ENCODE assay signal across 8 cellular contexts in the genomic region with DNA sequence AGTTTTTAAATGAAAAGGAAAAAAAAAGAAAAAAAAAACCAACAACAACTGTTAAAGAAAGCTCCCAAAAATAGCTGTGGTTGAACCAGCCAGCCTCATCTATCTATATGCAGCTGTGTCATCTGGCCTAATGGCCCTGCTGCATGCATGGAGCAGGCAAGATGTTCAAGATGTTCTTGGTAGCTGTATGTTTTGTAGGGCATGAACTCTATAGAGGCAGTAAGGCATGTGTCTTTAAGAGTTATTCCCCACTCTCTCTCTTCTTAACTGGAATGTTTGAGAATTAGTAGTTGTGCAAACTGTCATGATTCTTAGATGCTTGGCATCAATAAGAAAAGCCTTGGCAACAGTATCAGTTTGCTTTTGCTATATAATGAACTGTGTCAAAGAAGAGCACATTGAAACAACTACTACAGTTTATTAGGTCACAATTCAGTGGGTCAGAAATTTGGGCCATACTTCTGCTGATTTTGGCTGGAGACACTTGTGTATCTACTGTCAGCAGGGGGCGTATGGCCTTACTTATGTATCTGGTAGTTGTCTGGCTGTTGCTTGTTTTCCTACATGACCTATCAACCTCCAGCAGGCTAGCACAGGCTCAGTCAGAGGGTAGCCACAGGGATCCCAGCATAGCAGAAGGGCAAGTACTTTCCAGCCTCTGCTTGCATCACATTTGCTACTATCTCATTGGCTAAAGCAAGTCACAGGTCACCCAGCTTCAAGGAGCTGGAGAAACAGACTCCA. TPM values are rescaled to one million over a fixed set of nuclear protein-coding genes. Genes with fewer than 3 reads are reported as not detected.
DNase-seq lines count a peak whose midpoint lies in the region; ATAC-seq and TF ChIP-seq lines count a peak whose summit lies in the region.

No MANE protein-coding gene starts in this region.

- H3K36me3 ChIP-seq in SJCRH30 = no peaks in the 10 kb centered on the region
- H3K36me3 ChIP-seq in tibial artery = peaks cover 5 to 10% (median 6%) of the 10 kb centered on the region in 3 donors
- no peaks in the 10 kb centered on the region for H3K36me3 ChIP-seq in left lung

- H3K4me1 ChIP-seq in SJCRH30 (0 out of 2 replicates have a peak, but pooled peaks cover 3% of the 10 kb centered on the region), tibial artery (peaks cover 0 to 30% (median 10%) of the 10 kb centered on the region in 4 donors), left lung (no peaks in the 10 kb centered on the region)

- H3K27ac ChIP-seq in SJCRH30 = no peak overlapping the region
- H3K27ac ChIP-seq in tibial artery = no peak overlapping the region
- no peak overlapping the region for H3K27ac ChIP-seq in left lung

- TF ChIP-seq CTCF in GM10248 (IDR thresholded peaks at IDR 0.05; ENCODE audit: control extremely low read depth, extremely low read depth, low read depth, missing control alignments) = peak; percentile 20
- TF ChIP-seq CTCF in tibial artery (IDR thresholded peaks at IDR 0.05) = no peak
- TF ChIP-seq CTCF in left lung (IDR thresholded peaks at IDR 0.05) = peak in 1 of 2 donors; percentile 32

- ATAC-seq in HG02885 (IDR thresholded peaks at IDR 0.05; ENCODE audit: poor library complexity, unreplicated experiment) = peak; percentile 42
- ATAC-seq in HG02840 (IDR thresholded peaks at IDR 0.05; ENCODE audit: low FRiP score, unreplicated experiment) = no peak
- no peak for ATAC-seq in left lung

- POLR2A ChIA-PET in GM10248 (lab: Yijun Ruan, JAX) = no interaction called here

- no peaks in the 10 kb centered on the region for H3K9me3 ChIP-seq in SJCRH30 (replicated peaks)
- H3K9me3 ChIP-seq in tibial artery = no peaks in the 10 kb centered on the region
- H3K9me3 ChIP-seq in left lung = no peaks in the 10 kb centered on the region

- H3K4me3 ChIP-seq in SJCRH30 (no peak overlapping the region), tibial artery (no peak overlapping the region), left lung (no peak overlapping the region)

- intact Hi-C loops in tibial artery (cut with DNase I; ENCODE audit: low total_unique reads) = no loop called here
- intact Hi-C loops in left lung (cut with DNase I) = no loop called here

- DNase-seq in GM10248 (ENCODE audit: extremely low spot score) (no peak), SJCRH30 (peak; percentile 5 to 22), kidney tubule cell (ENCODE audit: low spot score) (peak; percentile 29), tibial artery (no peak), left lung (no peak), NCI-H510A (lab: John Stamatoyannopoulos, UW) (no peak)

- CTCF ChIA-PET in GM10248 (lab: Yijun Ruan, JAX) = interaction anchor here (0.8 to 4.1 kb wide), 10 partner anchors 10 to 159 kb away, joined by 3 to 28 read pairs (median 4); no protein-coding TSS in a partner anchor

- H3K27me3 ChIP-seq in SJCRH30 = no peaks in the 10 kb centered on the region; the same call in 1 of the 2 replicates
- H3K27me3 ChIP-seq in tibial artery = no peaks in the 10 kb centered on the region
- no peaks in the 10 kb centered on the region for H3K27me3 ChIP-seq in left lung

RNA-seq across cellular contexts. Expression of a gene that starts 56.1 kb away (rescaled TPM):
- total RNA-seq in SJCRH30 (2014; rRNA removed; shearing (Covaris generic)) = not detected in 2 replicates
- total RNA-seq in left lung = 1 to 10 TPM in 1 of 2 donors, under 1 TPM in 1; 0.47 to 5.3 TPM

Comparison
In these comparisons a context has a peak if more than half of its experiments do, and no peak if none do; other contexts are left out.
1. DNase-seq: peak in SJCRH30 (2 of 2) and kidney tubule cell (single experiment); none in GM10248 (single experiment), tibial artery (0 of 2), left lung (0 of 2) and NCI-H510A (single experiment).